12 cellular contexts compared by ENCODE assay signal in the genomic region with DNA sequence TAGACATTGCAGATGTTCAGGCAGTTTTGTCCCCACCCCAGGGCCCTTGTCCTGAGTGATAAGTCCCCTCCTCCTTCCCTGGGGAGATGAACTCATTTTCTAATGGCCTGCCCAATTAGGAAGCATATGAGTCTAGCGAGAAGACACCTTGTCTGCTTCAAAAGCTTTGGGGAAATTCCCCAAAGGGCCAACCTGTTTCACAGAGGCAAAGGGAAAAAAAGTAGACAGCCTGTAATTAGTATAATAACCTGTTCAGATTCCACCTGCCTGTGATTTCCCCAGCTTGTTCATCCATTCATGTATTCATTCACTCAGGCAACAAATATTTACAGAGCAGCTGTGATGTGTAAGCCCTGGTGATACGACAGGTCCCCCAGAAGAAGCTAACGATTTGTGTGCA.
DNase-seq lines count a peak whose midpoint lies in the region; ATAC-seq and TF ChIP-seq lines count a peak whose summit lies in the region.
"Had no signal": no experiment of that assay in that cellular context is flagged by ENCODE, and none has a peak within 500 bp of the region (broad histone marks: within the 10 kb centered on the region; RNA-seq: fewer than 3 reads in every experiment).

No MANE protein-coding gene starts in this region.

- H3K27me3 Mint-ChIP-seq in WTC11 (ENCODE audit: low read depth): no peaks in the 10 kb centered on the region; the same call in 1 of the 2 replicates
- peaks cover 13 to 15% of the 10 kb centered on the region in 2 donors for H3K27me3 Mint-ChIP-seq in effector memory CD8-positive, alpha-beta T cell

- no peak overlapping the region for H3K27ac Mint-ChIP-seq in WTC11
- no peak overlapping the region for H3K27ac Mint-ChIP-seq in effector memory CD8-positive, alpha-beta T cell
- H3K27ac Mint-ChIP-seq: endodermal cell had no signal

- no peaks in the 10 kb centered on the region for H3K9me3 Mint-ChIP-seq in WTC11
- H3K9me3 Mint-ChIP-seq in effector memory CD8-positive, alpha-beta T cell: no peaks in the 10 kb centered on the region
- H3K9me3 Mint-ChIP-seq: endodermal cell had no signal

- H3K4me3 Mint-ChIP-seq in WTC11: no peak overlapping the region
- no peak overlapping the region for H3K4me3 Mint-ChIP-seq in effector memory CD8-positive, alpha-beta T cell
- H3K4me3 Mint-ChIP-seq: endodermal cell had no signal

- intact Hi-C loops in left colon (cut with DNase I, micrococcal nuclease): no loop called here

- DNase-seq in NCI-H1105 (lab: John Stamatoyannopoulos, UW) (peak; percentile 77), left colon (no peak), MV-4-11 (lab: John Stamatoyannopoulos, UW) (no peak), NK-92 (lab: John Stamatoyannopoulos, UW; ENCODE audit: unreplicated experiment) (no peak), WTC11 (ENCODE audit: low spot score) (no peak)
- DNase-seq in effector memory CD8-positive, alpha-beta T cell: no peak
- DNase-seq: amygdala; endodermal cell; SK-N-SH; stimulated activated naive CD4-positive, alpha-beta T cell had no signal

- H3K4me1 Mint-ChIP-seq in WTC11: peaks cover 12% of the 10 kb centered on the region; the same call in 1 of the 2 replicates
- H3K4me1 Mint-ChIP-seq in effector memory CD8-positive, alpha-beta T cell (ENCODE audit: low read depth in 2 of 2): peaks cover 4% of the 10 kb centered on the region in 2 donors

- CTCF ChIA-PET in WTC11 (lab: Charles Lee): interaction anchor here (1.2 to 1.5 kb wide), 2 partner anchors 17 to 28 kb away, joined by 3 to 5 read pairs; no protein-coding TSS in a partner anchor

- POLR2A ChIA-PET in WTC11 (lab: Charles Lee): no interaction called here

- no peak for TF ChIP-seq CTCF in WTC11 (IDR thresholded peaks at IDR 0.05)

- no peaks in the 10 kb centered on the region for H3K36me3 Mint-ChIP-seq in WTC11
- no peaks in the 10 kb centered on the region for H3K36me3 Mint-ChIP-seq in effector memory CD8-positive, alpha-beta T cell (ENCODE audit: insufficient read depth)

- ATAC-seq in GM18519 (IDR thresholded peaks at IDR 0.05; ENCODE audit: low FRiP score, unreplicated experiment) (peak; percentile 54), GM21825 (IDR thresholded peaks at IDR 0.05; ENCODE audit: unreplicated experiment) (peak; percentile 61), left colon (peak; percentile 26), WTC11 (no peak)
- no peak for ATAC-seq in effector memory CD8-positive, alpha-beta T cell (replicated peaks)

TF ChIP-seq in WTC11, 78 proteins besides CTCF, POLR2A, EP300 and RAD21:
- TF ChIP-seq FOXJ3 (CRISPR knock-in tag; IDR thresholded peaks at IDR 0.05; ENCODE audit: borderline replicate concordance): no peak
- TF ChIP-seq, protein P1, sequence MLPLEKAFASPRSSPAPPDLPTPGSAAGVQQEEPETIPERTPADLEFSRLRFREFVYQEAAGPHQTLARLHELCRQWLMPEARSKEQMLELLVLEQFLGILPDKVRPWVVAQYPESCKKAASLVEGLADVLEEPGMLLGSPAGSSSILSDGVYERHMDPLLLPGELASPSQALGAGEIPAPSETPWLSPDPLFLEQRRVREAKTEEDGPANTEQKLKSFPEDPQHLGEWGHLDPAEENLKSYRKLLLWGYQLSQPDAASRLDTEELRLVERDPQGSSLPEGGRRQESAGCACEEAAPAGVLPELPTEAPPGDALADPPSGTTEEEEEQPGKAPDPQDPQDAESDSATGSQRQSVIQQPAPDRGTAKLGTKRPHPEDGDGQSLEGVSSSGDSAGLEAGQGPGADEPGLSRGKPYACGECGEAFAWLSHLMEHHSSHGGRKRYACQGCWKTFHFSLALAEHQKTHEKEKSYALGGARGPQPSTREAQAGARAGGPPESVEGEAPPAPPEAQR (CRISPR knock-in tag; IDR thresholded peaks at IDR 0.05): no peak
- TF ChIP-seq, protein P2, sequence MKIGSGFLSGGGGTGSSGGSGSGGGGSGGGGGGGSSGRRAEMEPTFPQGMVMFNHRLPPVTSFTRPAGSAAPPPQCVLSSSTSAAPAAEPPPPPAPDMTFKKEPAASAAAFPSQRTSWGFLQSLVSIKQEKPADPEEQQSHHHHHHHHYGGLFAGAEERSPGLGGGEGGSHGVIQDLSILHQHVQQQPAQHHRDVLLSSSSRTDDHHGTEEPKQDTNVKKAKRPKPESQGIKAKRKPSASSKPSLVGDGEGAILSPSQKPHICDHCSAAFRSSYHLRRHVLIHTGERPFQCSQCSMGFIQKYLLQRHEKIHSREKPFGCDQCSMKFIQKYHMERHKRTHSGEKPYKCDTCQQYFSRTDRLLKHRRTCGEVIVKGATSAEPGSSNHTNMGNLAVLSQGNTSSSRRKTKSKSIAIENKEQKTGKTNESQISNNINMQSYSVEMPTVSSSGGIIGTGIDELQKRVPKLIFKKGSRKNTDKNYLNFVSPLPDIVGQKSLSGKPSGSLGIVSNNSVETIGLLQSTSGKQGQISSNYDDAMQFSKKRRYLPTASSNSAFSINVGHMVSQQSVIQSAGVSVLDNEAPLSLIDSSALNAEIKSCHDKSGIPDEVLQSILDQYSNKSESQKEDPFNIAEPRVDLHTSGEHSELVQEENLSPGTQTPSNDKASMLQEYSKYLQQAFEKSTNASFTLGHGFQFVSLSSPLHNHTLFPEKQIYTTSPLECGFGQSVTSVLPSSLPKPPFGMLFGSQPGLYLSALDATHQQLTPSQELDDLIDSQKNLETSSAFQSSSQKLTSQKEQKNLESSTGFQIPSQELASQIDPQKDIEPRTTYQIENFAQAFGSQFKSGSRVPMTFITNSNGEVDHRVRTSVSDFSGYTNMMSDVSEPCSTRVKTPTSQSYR (CRISPR knock-in tag; IDR thresholded peaks at IDR 0.05): no peak
- TF ChIP-seq TEAD1 (CRISPR knock-in tag; IDR thresholded peaks at IDR 0.05): no peak
- TF ChIP-seq, protein P3, sequence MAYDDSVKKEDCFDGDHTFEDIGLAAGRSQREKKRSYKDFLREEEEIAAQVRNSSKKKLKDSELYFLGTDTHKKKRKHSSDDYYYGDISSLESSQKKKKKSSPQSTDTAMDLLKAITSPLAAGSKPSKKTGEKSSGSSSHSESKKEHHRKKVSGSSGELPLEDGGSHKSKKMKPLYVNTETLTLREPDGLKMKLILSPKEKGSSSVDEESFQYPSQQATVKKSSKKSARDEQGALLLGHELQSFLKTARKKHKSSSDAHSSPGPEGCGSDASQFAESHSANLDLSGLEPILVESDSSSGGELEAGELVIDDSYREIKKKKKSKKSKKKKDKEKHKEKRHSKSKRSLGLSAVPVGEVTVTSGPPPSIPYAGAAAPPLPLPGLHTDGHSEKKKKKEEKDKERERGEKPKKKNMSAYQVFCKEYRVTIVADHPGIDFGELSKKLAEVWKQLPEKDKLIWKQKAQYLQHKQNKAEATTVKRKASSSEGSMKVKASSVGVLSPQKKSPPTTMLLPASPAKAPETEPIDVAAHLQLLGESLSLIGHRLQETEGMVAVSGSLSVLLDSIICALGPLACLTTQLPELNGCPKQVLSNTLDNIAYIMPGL (CRISPR knock-in tag; IDR thresholded peaks at IDR 0.05): no peak
- TF ChIP-seq, protein P4, sequence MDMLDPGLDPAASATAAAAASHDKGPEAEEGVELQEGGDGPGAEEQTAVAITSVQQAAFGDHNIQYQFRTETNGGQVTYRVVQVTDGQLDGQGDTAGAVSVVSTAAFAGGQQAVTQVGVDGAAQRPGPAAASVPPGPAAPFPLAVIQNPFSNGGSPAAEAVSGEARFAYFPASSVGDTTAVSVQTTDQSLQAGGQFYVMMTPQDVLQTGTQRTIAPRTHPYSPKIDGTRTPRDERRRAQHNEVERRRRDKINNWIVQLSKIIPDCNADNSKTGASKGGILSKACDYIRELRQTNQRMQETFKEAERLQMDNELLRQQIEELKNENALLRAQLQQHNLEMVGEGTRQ (CRISPR knock-in tag; IDR thresholded peaks at IDR 0.05): no peak
- TF ChIP-seq RELA (CRISPR knock-in tag; IDR thresholded peaks at IDR 0.05; ENCODE audit: borderline replicate concordance): no peak
- TF ChIP-seq, protein P5, sequence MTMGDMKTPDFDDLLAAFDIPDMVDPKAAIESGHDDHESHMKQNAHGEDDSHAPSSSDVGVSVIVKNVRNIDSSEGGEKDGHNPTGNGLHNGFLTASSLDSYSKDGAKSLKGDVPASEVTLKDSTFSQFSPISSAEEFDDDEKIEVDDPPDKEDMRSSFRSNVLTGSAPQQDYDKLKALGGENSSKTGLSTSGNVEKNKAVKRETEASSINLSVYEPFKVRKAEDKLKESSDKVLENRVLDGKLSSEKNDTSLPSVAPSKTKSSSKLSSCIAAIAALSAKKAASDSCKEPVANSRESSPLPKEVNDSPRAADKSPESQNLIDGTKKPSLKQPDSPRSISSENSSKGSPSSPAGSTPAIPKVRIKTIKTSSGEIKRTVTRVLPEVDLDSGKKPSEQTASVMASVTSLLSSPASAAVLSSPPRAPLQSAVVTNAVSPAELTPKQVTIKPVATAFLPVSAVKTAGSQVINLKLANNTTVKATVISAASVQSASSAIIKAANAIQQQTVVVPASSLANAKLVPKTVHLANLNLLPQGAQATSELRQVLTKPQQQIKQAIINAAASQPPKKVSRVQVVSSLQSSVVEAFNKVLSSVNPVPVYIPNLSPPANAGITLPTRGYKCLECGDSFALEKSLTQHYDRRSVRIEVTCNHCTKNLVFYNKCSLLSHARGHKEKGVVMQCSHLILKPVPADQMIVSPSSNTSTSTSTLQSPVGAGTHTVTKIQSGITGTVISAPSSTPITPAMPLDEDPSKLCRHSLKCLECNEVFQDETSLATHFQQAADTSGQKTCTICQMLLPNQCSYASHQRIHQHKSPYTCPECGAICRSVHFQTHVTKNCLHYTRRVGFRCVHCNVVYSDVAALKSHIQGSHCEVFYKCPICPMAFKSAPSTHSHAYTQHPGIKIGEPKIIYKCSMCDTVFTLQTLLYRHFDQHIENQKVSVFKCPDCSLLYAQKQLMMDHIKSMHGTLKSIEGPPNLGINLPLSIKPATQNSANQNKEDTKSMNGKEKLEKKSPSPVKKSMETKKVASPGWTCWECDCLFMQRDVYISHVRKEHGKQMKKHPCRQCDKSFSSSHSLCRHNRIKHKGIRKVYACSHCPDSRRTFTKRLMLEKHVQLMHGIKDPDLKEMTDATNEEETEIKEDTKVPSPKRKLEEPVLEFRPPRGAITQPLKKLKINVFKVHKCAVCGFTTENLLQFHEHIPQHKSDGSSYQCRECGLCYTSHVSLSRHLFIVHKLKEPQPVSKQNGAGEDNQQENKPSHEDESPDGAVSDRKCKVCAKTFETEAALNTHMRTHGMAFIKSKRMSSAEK (CRISPR knock-in tag; IDR thresholded peaks at IDR 0.05; ENCODE audit: borderline replicate concordance): no peak
- TF ChIP-seq PRRX2 (CRISPR knock-in tag; IDR thresholded peaks at IDR 0.05): no peak
- no peak for TF ChIP-seq TEAD4 (CRISPR knock-in tag; IDR thresholded peaks at IDR 0.05)
- TF ChIP-seq GTF2I (CRISPR knock-in tag; conservative IDR thresholded peaks at IDR 0.05): no peak
- TF ChIP-seq ATF1 (CRISPR knock-in tag; IDR thresholded peaks at IDR 0.05): no peak
- TF ChIP-seq ZNF416 (CRISPR knock-in tag; IDR thresholded peaks at IDR 0.05): no peak
- TF ChIP-seq HMGA2 (CRISPR knock-in tag; IDR thresholded peaks at IDR 0.05): no peak
- no peak for TF ChIP-seq GRHL2 (CRISPR knock-in tag; IDR thresholded peaks at IDR 0.05; ENCODE audit: insufficient replicate concordance, severe bottlenecking)

Comparison
In these comparisons a context has a peak if more than half of its experiments do, and no peak if none do; other contexts are left out.
1. ATAC-seq: peak in GM18519 (single experiment), GM21825 (single experiment) and left colon (single experiment); none in WTC11 (single experiment) and effector memory CD8-positive, alpha-beta T cell (single experiment).